1 cellular context compared by ENCODE assay signal in the genomic region with DNA sequence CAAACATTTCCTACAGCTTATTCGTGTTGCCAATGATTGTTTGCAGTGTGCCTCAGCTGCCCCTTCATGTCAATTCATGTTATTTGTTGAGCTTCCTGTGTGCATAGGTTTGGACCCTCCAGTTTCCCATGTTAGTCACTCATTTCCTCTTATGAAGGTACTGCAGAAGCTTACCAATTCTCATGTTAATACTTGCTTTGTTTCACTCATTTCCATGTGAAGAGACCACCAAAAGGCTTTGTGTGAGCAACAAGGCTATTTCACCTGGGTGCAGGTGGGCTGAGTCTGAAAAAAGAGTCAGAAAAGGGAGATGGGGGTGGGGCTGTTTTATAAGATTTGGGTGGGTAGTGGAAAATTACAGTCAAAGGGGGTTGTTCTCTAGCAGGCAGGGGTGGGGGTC.
TF ChIP-seq lines count a peak whose summit lies in the region.

No MANE protein-coding gene starts in this region.

TF ChIP-seq in H1, 55 proteins besides CTCF, POLR2A, EP300 and RAD21 (continued from another document):
- TF ChIP-seq, protein P1, sequence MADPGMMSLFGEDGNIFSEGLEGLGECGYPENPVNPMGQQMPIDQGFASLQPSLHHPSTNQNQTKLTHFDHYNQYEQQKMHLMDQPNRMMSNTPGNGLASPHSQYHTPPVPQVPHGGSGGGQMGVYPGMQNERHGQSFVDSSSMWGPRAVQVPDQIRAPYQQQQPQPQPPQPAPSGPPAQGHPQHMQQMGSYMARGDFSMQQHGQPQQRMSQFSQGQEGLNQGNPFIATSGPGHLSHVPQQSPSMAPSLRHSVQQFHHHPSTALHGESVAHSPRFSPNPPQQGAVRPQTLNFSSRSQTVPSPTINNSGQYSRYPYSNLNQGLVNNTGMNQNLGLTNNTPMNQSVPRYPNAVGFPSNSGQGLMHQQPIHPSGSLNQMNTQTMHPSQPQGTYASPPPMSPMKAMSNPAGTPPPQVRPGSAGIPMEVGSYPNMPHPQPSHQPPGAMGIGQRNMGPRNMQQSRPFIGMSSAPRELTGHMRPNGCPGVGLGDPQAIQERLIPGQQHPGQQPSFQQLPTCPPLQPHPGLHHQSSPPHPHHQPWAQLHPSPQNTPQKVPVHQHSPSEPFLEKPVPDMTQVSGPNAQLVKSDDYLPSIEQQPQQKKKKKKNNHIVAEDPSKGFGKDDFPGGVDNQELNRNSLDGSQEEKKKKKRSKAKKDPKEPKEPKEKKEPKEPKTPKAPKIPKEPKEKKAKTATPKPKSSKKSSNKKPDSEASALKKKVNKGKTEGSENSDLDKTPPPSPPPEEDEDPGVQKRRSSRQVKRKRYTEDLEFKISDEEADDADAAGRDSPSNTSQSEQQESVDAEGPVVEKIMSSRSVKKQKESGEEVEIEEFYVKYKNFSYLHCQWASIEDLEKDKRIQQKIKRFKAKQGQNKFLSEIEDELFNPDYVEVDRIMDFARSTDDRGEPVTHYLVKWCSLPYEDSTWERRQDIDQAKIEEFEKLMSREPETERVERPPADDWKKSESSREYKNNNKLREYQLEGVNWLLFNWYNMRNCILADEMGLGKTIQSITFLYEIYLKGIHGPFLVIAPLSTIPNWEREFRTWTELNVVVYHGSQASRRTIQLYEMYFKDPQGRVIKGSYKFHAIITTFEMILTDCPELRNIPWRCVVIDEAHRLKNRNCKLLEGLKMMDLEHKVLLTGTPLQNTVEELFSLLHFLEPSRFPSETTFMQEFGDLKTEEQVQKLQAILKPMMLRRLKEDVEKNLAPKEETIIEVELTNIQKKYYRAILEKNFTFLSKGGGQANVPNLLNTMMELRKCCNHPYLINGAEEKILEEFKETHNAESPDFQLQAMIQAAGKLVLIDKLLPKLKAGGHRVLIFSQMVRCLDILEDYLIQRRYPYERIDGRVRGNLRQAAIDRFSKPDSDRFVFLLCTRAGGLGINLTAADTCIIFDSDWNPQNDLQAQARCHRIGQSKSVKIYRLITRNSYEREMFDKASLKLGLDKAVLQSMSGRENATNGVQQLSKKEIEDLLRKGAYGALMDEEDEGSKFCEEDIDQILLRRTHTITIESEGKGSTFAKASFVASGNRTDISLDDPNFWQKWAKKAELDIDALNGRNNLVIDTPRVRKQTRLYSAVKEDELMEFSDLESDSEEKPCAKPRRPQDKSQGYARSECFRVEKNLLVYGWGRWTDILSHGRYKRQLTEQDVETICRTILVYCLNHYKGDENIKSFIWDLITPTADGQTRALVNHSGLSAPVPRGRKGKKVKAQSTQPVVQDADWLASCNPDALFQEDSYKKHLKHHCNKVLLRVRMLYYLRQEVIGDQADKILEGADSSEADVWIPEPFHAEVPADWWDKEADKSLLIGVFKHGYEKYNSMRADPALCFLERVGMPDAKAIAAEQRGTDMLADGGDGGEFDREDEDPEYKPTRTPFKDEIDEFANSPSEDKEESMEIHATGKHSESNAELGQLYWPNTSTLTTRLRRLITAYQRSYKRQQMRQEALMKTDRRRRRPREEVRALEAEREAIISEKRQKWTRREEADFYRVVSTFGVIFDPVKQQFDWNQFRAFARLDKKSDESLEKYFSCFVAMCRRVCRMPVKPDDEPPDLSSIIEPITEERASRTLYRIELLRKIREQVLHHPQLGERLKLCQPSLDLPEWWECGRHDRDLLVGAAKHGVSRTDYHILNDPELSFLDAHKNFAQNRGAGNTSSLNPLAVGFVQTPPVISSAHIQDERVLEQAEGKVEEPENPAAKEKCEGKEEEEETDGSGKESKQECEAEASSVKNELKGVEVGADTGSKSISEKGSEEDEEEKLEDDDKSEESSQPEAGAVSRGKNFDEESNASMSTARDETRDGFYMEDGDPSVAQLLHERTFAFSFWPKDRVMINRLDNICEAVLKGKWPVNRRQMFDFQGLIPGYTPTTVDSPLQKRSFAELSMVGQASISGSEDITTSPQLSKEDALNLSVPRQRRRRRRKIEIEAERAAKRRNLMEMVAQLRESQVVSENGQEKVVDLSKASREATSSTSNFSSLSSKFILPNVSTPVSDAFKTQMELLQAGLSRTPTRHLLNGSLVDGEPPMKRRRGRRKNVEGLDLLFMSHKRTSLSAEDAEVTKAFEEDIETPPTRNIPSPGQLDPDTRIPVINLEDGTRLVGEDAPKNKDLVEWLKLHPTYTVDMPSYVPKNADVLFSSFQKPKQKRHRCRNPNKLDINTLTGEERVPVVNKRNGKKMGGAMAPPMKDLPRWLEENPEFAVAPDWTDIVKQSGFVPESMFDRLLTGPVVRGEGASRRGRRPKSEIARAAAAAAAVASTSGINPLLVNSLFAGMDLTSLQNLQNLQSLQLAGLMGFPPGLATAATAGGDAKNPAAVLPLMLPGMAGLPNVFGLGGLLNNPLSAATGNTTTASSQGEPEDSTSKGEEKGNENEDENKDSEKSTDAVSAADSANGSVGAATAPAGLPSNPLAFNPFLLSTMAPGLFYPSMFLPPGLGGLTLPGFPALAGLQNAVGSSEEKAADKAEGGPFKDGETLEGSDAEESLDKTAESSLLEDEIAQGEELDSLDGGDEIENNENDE (IDR thresholded peaks at IDR 0.05; ENCODE audit: insufficient replicate concordance, low read length), result no peak
- no peak for TF ChIP-seq SIRT6 (IDR thresholded peaks at IDR 0.05; ENCODE audit: low read length)
